2 cellular contexts compared by ENCODE assay signal in the genomic region with DNA sequence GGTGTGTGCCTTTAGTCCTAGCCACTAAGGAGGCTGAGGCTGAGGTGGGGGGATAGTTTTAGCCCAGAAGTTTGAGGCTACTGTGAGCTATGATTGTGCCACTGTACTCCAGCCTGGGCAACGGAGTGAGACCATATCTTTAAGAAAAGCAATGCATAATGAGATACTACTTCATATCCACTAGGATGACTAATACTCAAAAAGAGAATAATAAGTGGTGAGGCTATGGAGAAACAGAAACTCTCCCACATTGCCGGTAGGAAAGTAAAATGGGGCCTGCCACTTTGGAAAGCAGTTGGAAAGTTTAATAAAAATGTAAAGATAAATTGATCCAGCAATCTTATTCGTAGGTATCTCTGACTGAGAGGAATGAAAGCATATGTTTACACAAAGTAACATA.
TF ChIP-seq lines count a peak whose summit lies in the region.

No MANE protein-coding gene starts in this region.

TF ChIP-seq in SK-N-SH, 30 proteins besides CTCF, POLR2A, EP300 and RAD21 (continued from another document):
- TF ChIP-seq, protein P1, sequence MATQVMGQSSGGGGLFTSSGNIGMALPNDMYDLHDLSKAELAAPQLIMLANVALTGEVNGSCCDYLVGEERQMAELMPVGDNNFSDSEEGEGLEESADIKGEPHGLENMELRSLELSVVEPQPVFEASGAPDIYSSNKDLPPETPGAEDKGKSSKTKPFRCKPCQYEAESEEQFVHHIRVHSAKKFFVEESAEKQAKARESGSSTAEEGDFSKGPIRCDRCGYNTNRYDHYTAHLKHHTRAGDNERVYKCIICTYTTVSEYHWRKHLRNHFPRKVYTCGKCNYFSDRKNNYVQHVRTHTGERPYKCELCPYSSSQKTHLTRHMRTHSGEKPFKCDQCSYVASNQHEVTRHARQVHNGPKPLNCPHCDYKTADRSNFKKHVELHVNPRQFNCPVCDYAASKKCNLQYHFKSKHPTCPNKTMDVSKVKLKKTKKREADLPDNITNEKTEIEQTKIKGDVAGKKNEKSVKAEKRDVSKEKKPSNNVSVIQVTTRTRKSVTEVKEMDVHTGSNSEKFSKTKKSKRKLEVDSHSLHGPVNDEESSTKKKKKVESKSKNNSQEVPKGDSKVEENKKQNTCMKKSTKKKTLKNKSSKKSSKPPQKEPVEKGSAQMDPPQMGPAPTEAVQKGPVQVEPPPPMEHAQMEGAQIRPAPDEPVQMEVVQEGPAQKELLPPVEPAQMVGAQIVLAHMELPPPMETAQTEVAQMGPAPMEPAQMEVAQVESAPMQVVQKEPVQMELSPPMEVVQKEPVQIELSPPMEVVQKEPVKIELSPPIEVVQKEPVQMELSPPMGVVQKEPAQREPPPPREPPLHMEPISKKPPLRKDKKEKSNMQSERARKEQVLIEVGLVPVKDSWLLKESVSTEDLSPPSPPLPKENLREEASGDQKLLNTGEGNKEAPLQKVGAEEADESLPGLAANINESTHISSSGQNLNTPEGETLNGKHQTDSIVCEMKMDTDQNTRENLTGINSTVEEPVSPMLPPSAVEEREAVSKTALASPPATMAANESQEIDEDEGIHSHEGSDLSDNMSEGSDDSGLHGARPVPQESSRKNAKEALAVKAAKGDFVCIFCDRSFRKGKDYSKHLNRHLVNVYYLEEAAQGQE (IDR thresholded peaks at IDR 0.05; ENCODE audit: low read depth, low read length): no peak
- TF ChIP-seq YY1 (IDR thresholded peaks at IDR 0.05; ENCODE audit: low read depth): no peak
- TF ChIP-seq, protein P2, sequence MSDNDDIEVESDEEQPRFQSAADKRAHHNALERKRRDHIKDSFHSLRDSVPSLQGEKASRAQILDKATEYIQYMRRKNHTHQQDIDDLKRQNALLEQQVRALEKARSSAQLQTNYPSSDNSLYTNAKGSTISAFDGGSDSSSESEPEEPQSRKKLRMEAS (IDR thresholded peaks at IDR 0.05; ENCODE audit: low read depth): no peak
- TF ChIP-seq, protein P3, sequence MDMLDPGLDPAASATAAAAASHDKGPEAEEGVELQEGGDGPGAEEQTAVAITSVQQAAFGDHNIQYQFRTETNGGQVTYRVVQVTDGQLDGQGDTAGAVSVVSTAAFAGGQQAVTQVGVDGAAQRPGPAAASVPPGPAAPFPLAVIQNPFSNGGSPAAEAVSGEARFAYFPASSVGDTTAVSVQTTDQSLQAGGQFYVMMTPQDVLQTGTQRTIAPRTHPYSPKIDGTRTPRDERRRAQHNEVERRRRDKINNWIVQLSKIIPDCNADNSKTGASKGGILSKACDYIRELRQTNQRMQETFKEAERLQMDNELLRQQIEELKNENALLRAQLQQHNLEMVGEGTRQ (IDR thresholded peaks at IDR 0.05; ENCODE audit: borderline replicate concordance, low read depth, low read length): no peak
- TF ChIP-seq JUND (IDR thresholded peaks at IDR 0.05): no peak
- no peak for TF ChIP-seq MXI1 (IDR thresholded peaks at IDR 0.05; ENCODE audit: low read depth, low read length)
- no peak for TF ChIP-seq FOXJ3 (CRISPR knock-in tag; IDR thresholded peaks at IDR 0.05)
- no peak for TF ChIP-seq RFX5 (IDR thresholded peaks at IDR 0.05; ENCODE audit: low read length)
- TF ChIP-seq TAF1 (IDR thresholded peaks at IDR 0.05; ENCODE audit: borderline replicate concordance, low read depth, low read length): no peak
- TF ChIP-seq EZH2phosphoT487 (IDR thresholded peaks at IDR 0.05; ENCODE audit: borderline replicate concordance, low read depth): no peak

TF ChIP-seq in SK-N-SH treated with all-trans-retinoic acid at 6 μM for 48 hours, 23 proteins besides CTCF, POLR2A, EP300 and RAD21 (continued from another document):
- no peak for TF ChIP-seq ZNF70 (CRISPR knock-in tag; IDR thresholded peaks at IDR 0.05)
- TF ChIP-seq, protein P4, sequence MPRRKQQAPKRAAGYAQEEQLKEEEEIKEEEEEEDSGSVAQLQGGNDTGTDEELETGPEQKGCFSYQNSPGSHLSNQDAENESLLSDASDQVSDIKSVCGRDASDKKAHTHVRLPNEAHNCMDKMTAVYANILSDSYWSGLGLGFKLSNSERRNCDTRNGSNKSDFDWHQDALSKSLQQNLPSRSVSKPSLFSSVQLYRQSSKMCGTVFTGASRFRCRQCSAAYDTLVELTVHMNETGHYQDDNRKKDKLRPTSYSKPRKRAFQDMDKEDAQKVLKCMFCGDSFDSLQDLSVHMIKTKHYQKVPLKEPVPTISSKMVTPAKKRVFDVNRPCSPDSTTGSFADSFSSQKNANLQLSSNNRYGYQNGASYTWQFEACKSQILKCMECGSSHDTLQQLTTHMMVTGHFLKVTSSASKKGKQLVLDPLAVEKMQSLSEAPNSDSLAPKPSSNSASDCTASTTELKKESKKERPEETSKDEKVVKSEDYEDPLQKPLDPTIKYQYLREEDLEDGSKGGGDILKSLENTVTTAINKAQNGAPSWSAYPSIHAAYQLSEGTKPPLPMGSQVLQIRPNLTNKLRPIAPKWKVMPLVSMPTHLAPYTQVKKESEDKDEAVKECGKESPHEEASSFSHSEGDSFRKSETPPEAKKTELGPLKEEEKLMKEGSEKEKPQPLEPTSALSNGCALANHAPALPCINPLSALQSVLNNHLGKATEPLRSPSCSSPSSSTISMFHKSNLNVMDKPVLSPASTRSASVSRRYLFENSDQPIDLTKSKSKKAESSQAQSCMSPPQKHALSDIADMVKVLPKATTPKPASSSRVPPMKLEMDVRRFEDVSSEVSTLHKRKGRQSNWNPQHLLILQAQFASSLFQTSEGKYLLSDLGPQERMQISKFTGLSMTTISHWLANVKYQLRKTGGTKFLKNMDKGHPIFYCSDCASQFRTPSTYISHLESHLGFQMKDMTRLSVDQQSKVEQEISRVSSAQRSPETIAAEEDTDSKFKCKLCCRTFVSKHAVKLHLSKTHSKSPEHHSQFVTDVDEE (CRISPR knock-in tag; IDR thresholded peaks at IDR 0.05): no peak
- no peak for TF ChIP-seq CSDC2 (CRISPR knock-in tag; IDR thresholded peaks at IDR 0.05)
- TF ChIP-seq, protein P5, sequence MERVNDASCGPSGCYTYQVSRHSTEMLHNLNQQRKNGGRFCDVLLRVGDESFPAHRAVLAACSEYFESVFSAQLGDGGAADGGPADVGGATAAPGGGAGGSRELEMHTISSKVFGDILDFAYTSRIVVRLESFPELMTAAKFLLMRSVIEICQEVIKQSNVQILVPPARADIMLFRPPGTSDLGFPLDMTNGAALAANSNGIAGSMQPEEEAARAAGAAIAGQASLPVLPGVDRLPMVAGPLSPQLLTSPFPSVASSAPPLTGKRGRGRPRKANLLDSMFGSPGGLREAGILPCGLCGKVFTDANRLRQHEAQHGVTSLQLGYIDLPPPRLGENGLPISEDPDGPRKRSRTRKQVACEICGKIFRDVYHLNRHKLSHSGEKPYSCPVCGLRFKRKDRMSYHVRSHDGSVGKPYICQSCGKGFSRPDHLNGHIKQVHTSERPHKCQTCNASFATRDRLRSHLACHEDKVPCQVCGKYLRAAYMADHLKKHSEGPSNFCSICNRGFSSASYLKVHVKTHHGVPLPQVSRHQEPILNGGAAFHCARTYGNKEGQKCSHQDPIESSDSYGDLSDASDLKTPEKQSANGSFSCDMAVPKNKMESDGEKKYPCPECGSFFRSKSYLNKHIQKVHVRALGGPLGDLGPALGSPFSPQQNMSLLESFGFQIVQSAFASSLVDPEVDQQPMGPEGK (CRISPR knock-in tag; IDR thresholded peaks at IDR 0.05; ENCODE audit: borderline replicate concordance): no peak
- TF ChIP-seq OSR1 (CRISPR knock-in tag; IDR thresholded peaks at IDR 0.05): no peak
- no peak for TF ChIP-seq ZFP3 (CRISPR knock-in tag; IDR thresholded peaks at IDR 0.05)
- no peak for TF ChIP-seq ZC3H10 (CRISPR knock-in tag; IDR thresholded peaks at IDR 0.05)
- TF ChIP-seq BACH2 (CRISPR knock-in tag; IDR thresholded peaks at IDR 0.05; ENCODE audit: borderline replicate concordance): no peak
- TF ChIP-seq ARNTL (CRISPR knock-in tag; IDR thresholded peaks at IDR 0.05; ENCODE audit: borderline replicate concordance, low read depth): no peak
- no peak for TF ChIP-seq RARB (CRISPR knock-in tag; IDR thresholded peaks at IDR 0.05)
- no peak for TF ChIP-seq SNAI2 (CRISPR knock-in tag; IDR thresholded peaks at IDR 0.05)
- TF ChIP-seq GLIS3 (CRISPR knock-in tag; IDR thresholded peaks at IDR 0.05): no peak
